In genomic region chrX:19660604-19661003, GRCh38 we compare ENCODE assay signal across 34 cellular contexts.
DNase-seq lines count a peak whose midpoint lies in the region; FAIRE-seq and TF ChIP-seq lines count a peak whose summit lies in the region.
"Had no signal": no experiment of that assay in that cellular context is flagged by ENCODE, and none has a peak within 500 bp of the region (broad histone marks: within the 10 kb centered on the region; RNA-seq: fewer than 3 reads in every experiment).

No MANE protein-coding gene starts in this region.

- peaks cover 4% of the 10 kb centered on the region for H3K27me3 Mint-ChIP-seq in nephron progenitor cell (ENCODE audit: low read depth, poor library complexity)
- H3K27me3 Mint-ChIP-seq: activated naive CD8-positive, alpha-beta T cell; stimulated activated naive B cell treated with anti-CD40 and anti-IgM and Interleukin-4, amounts not matched to agents 10 μg/mL and 1 μg/mL and 100 μg/mL, for 72 hours had no signal

- H3K9me3 Mint-ChIP-seq in nephron progenitor cell = peaks cover 57% of the 10 kb centered on the region

- peaks cover 15% of the 10 kb centered on the region for H3K4me1 ChIP-seq in adipocyte (ENCODE audit: control insufficient read depth, insufficient read depth, low read length)
- H3K4me1 ChIP-seq: ascending aorta, esophagus muscularis mucosa, left lung, prostate gland, sigmoid colon, testis had no signal

- no peak overlapping the region for H3K4me3 ChIP-seq in adipocyte (ENCODE audit: low read length)
- H3K4me3 ChIP-seq in fibroblast of mammary gland (ENCODE audit: control insufficient read depth, low read depth, low read length) = no peak overlapping the region
- H3K4me3 ChIP-seq: ascending aorta, esophagus muscularis mucosa, left lung, prostate gland, sigmoid colon, testis had no signal

- no peaks in the 10 kb centered on the region for H3K36me3 Mint-ChIP-seq in nephron progenitor cell (ENCODE audit: low read depth)

- no peaks in the 10 kb centered on the region for H3K9me3 ChIP-seq in adipocyte (ENCODE audit: control insufficient read depth, low read length)
- H3K9me3 ChIP-seq: ascending aorta, esophagus muscularis mucosa, left lung, neutrophil, prostate gland, sigmoid colon, testis had no signal

- H3K36me3 ChIP-seq in adipocyte (ENCODE audit: control insufficient read depth, insufficient read depth, low read length, severe bottlenecking) = peaks cover 5% of the 10 kb centered on the region
- H3K36me3 ChIP-seq: ascending aorta, esophagus muscularis mucosa, left lung, neutrophil, prostate gland, sigmoid colon had no signal

- no peak for FAIRE-seq in frontal cortex (lab: Jason Lieb, UNC)
- FAIRE-seq: endometrium, islet of Langerhans had no signal

- H3K4me1 Mint-ChIP-seq in nephron progenitor cell = peaks cover 18% of the 10 kb centered on the region

- peak; percentile 60 for DNase-seq in COLO829 (ENCODE audit: low spot score)
- DNase-seq in adipocyte (ENCODE audit: low read depth) = peak; percentile 63
- peak; percentile 60 for DNase-seq in fibroblast of mammary gland (ENCODE audit: low read depth)
- peak; percentile 52 for DNase-seq in putamen (ENCODE audit: low spot score)
- DNase-seq in frontal cortex (ENCODE audit: low spot score in 2 of 2) = no peak
- no peak for DNase-seq in NCI-H2081 (lab: John Stamatoyannopoulos, UW)
- DNase-seq in nephron progenitor cell = no peak
- no peak for DNase-seq in midbrain (lab: John Stamatoyannopoulos, UW)
- DNase-seq: activated CD8-positive, alpha-beta memory T cell treated with anti-CD3 and anti-CD28 coated beads for 24 hours; activated T-cell treated with anti-CD3 and anti-CD28 coated beads for 4 hours; dermis blood vessel endothelial cell; DMS79 treated with DMSO at 0.1 percent for 48 hours; GDM1; glutamatergic neuron; left lung; mesendoderm; MM.1S; NCI-H1417 treated with DMSO at 0.1 percent for 48 hours; NCI-H2081 treated with DMSO at 0.1 percent for 48 hours; NCI-H2227 treated with DMSO at 0.1 percent for 48 hours; NCI-H526; NK-92 treated with Interleukin-12 subunit alpha and Interleukin-12 subunit beta, amount 100 ng/mL, for 24 hours; PC-3; sigmoid colon; stimulated activated naive B cell treated with anti-CD40 and anti-IgM and Interleukin-4, amounts not matched to agents 10 μg/mL and 1 μg/mL and 100 μg/mL, for 72 hours; testis had no signal

- H3K4me3 Mint-ChIP-seq in nephron progenitor cell = no peak overlapping the region
- H3K4me3 Mint-ChIP-seq: activated naive CD8-positive, alpha-beta T cell; stimulated activated naive B cell treated with anti-CD40 and anti-IgM and Interleukin-4, amounts not matched to agents 10 μg/mL and 1 μg/mL and 100 μg/mL, for 72 hours had no signal

- H3K27ac Mint-ChIP-seq in nephron progenitor cell = no peak overlapping the region
- H3K27ac Mint-ChIP-seq: stimulated activated naive B cell treated with anti-CD40 and anti-IgM and Interleukin-4, amounts not matched to agents 10 μg/mL and 1 μg/mL and 100 μg/mL, for 72 hours had no signal

- peaks cover 4% of the 10 kb centered on the region for H3K27me3 ChIP-seq in adipocyte (replicated peaks; ENCODE audit: control insufficient read depth, insufficient read depth, low read length)
- H3K27me3 ChIP-seq: ascending aorta, esophagus muscularis mucosa, left lung, neutrophil, sigmoid colon, testis had no signal

- TF ChIP-seq CTCF in fibroblast of mammary gland (conservative IDR thresholded peaks at IDR 0.05; ENCODE audit: control insufficient read depth, insufficient read depth, low read depth, low read length) = no peak
- no peak for TF ChIP-seq CTCF in nephron progenitor cell (IDR thresholded peaks at IDR 0.05)

- no peak overlapping the region for H3K9ac ChIP-seq in adipocyte (ENCODE audit: low read length)
- H3K9ac ChIP-seq: KMS-11 had no signal

Comparison
In these comparisons a context has a peak if more than half of its experiments do, and no peak if none do; other contexts are left out.
1. DNase-seq: peak in COLO829 (single experiment), adipocyte (single experiment), fibroblast of mammary gland (single experiment) and putamen (single experiment); none in frontal cortex (0 of 2), NCI-H2081 (0 of 2), nephron progenitor cell (single experiment) and midbrain (single experiment).